Comparison of ENCODE assay signal across 1 cellular context in the genomic region with DNA sequence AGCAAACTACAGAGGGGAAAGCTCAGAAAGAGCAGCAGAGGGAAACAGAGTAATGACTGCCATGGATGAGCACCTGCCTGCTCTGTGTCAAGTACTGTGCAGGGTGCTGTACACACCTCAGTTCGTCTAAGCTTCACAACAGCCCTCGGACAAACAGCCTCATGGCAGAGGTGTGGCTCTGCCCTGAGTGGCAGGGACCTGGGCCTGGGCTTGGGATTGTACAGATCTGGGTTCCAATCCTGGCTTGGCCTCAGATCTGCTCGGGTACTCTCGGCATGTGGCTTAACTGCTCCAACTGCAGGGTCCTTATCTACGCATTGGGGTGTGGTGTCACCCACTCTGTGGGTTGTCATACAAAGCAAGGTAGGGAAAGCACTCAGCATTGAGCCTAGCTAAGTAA.
TF ChIP-seq lines count a peak whose summit lies in the region.

No MANE protein-coding gene starts in this region.

TF ChIP-seq in H1, 55 proteins besides CTCF, POLR2A, EP300 and RAD21:
- no peak for TF ChIP-seq JUN (IDR thresholded peaks at IDR 0.05; ENCODE audit: low read depth, low read length)
- TF ChIP-seq CHD7 (IDR thresholded peaks at IDR 0.05; ENCODE audit: insufficient replicate concordance, low read length) = no peak
- TF ChIP-seq EGR1 (IDR thresholded peaks at IDR 0.05; ENCODE audit: borderline replicate concordance, low read depth, low read length) = no peak
- no peak for TF ChIP-seq RBBP5 (IDR thresholded peaks at IDR 0.05; ENCODE audit: borderline replicate concordance, low read depth, low read length)
- no peak for TF ChIP-seq HDAC2 (IDR thresholded peaks at IDR 0.05; ENCODE audit: borderline replicate concordance in 1 of 2, low read depth in 2 of 2, low read length in 2 of 2)
- no peak for TF ChIP-seq RXRA (IDR thresholded peaks at IDR 0.05; ENCODE audit: insufficient read depth, low read depth, low read length)
- TF ChIP-seq RFX5 (IDR thresholded peaks at IDR 0.05; ENCODE audit: borderline replicate concordance, low read depth, low read length) = no peak
- no peak for TF ChIP-seq SIN3A (conservative IDR thresholded peaks at IDR 0.05 in 1 of 2, IDR thresholded peaks at IDR 0.05 in 1 of 2; ENCODE audit: low read depth in 1 of 2, low read length in 2 of 2)
- TF ChIP-seq CBX8 (IDR thresholded peaks at IDR 0.05; ENCODE audit: borderline replicate concordance, low read depth, low read length) = no peak
- no peak for TF ChIP-seq BRCA1 (IDR thresholded peaks at IDR 0.05; ENCODE audit: low read depth, low read length)
- no peak for TF ChIP-seq ZNF274 (IDR thresholded peaks at IDR 0.05; ENCODE audit: borderline replicate concordance, extremely low read depth, low read length)
- no peak for TF ChIP-seq RNF2 (IDR thresholded peaks at IDR 0.05; ENCODE audit: borderline replicate concordance, low read depth, low read length, missing control alignments, poor library complexity, severe bottlenecking)
- TF ChIP-seq KDM4A (IDR thresholded peaks at IDR 0.05; ENCODE audit: low read depth, low read length, severe bottlenecking) = no peak
- no peak for TF ChIP-seq JUND (IDR thresholded peaks at IDR 0.05; ENCODE audit: low read length)
- no peak for TF ChIP-seq SUZ12 (IDR thresholded peaks at IDR 0.05; ENCODE audit: low read length)
- no peak for TF ChIP-seq SP2 (IDR thresholded peaks at IDR 0.05; ENCODE audit: low read length)
- TF ChIP-seq SRF (IDR thresholded peaks at IDR 0.05; ENCODE audit: low read depth, low read length) = no peak
- no peak for TF ChIP-seq EZH2 (IDR thresholded peaks at IDR 0.05; ENCODE audit: low read depth, low read length, severe bottlenecking)
